In genomic region chr5:65986050-65986451, GRCh38 we compare ENCODE assay signal across 16 cellular contexts. TPM values are rescaled to one million over a fixed set of nuclear protein-coding genes. Genes with fewer than 3 reads are reported as not detected.
A peak's percentile ranks its signal among the peaks of the same experiment; 100 is the strongest.
DNase-seq lines count a peak whose midpoint lies in the region; ATAC-seq, FAIRE-seq and TF ChIP-seq lines count a peak whose summit lies in the region.
"Had no signal": no experiment of that assay in that cellular context is flagged by ENCODE, and none has a peak within 500 bp of the region (broad histone marks: within the 10 kb centered on the region; RNA-seq: fewer than 3 reads in every experiment).

No MANE protein-coding gene starts in this region.

- WGBS in right lobe of liver (ENCODE audit: insufficient coverage, low coverage, low lambda C conversion rate, missing lambda C conversion rate) = 100% methylated on average over 1 of the region's 1 CpG

- H3K9ac ChIP-seq in kidney (ENCODE audit: low read length in 2 of 2) = no peak overlapping the region

- H3K4me3 ChIP-seq in kidney (ENCODE audit: low read length in 2 of 2) (no peak overlapping the region), right lobe of liver (no peak overlapping the region)

- H3K4me1 Mint-ChIP-seq in natural killer cell = peaks cover 65 to 66% of the 10 kb centered on the region in 2 donors
- peaks cover 44 to 49% of the 10 kb centered on the region in 2 donors for H3K4me1 Mint-ChIP-seq in natural killer cell treated with Interleukin-12 subunit alpha and Interleukin-12 subunit beta and Interleukin-15 and Interleukin-18, amount 100 ng/mL, for 72 hours (ENCODE audit: low read depth in 2 of 2)

- TF ChIP-seq CTCF in natural killer cell (IDR thresholded peaks at IDR 0.05) (no peak), kidney (IDR thresholded peaks at IDR 0.05; ENCODE audit: borderline replicate concordance, extremely low read depth, insufficient read depth) (no peak), right lobe of liver (IDR thresholded peaks at IDR 0.05) (no peak)

- FAIRE-seq in kidney (lab: Jason Lieb, UNC) = no peak
- FAIRE-seq: endometrium had no signal

- H3K36me3 ChIP-seq in kidney (ENCODE audit: control insufficient read depth in 1 of 2, insufficient read depth in 2 of 2, low read length in 2 of 2) (no peaks in the 10 kb centered on the region), right lobe of liver (no peaks in the 10 kb centered on the region)

- H3K27ac ChIP-seq in kidney (ENCODE audit: low read depth in 2 of 2, low read length in 2 of 2) (peak overlapping the region; percentile 14 to 41), right lobe of liver (no peak overlapping the region)

- H3K4me1 ChIP-seq in kidney (ENCODE audit: control insufficient read depth in 1 of 2, insufficient read depth in 1 of 2, low read depth in 1 of 2, low read length in 2 of 2) = peaks cover 15 to 17% of the 10 kb centered on the region in 2 donors
- H3K4me1 ChIP-seq in right lobe of liver = peaks cover 0 to 34% (median 9%) of the 10 kb centered on the region in 4 donors

- H3K36me3 Mint-ChIP-seq in natural killer cell = no peaks in the 10 kb centered on the region
- H3K36me3 Mint-ChIP-seq in natural killer cell treated with Interleukin-12 subunit alpha and Interleukin-12 subunit beta and Interleukin-15 and Interleukin-18, amount 100 ng/mL, for 72 hours = no peaks in the 10 kb centered on the region

- no peak for TF ChIP-seq POLR2A in right lobe of liver (IDR thresholded peaks at IDR 0.05)

- H3K27ac Mint-ChIP-seq in natural killer cell = peak overlapping the region; percentile 49 to 63
- H3K27ac Mint-ChIP-seq in natural killer cell treated with Interleukin-12 subunit alpha and Interleukin-12 subunit beta and Interleukin-15 and Interleukin-18, amount 100 ng/mL, for 72 hours = no peak overlapping the region
- H3K27ac Mint-ChIP-seq: activated CD8-positive, alpha-beta T cell treated with anti-CD3 and anti-CD28 coated beads, Interleukin-2, amount 10 ng/mL, durations not matched to agents 7 days and 5 days had no signal

- no peak for ATAC-seq in natural killer cell
- no peak for ATAC-seq in natural killer cell treated with Interleukin-12 subunit alpha and Interleukin-12 subunit beta and Interleukin-15 and Interleukin-18, amount 100 ng/mL, for 72 hours
- no peak for ATAC-seq in right lobe of liver
- no peak for ATAC-seq in HG03354 (IDR thresholded peaks at IDR 0.05; ENCODE audit: poor library complexity, severe bottlenecking, unreplicated experiment)
- ATAC-seq: activated CD8-positive, alpha-beta T cell treated with anti-CD3 and anti-CD28 coated beads, Interleukin-2, amount 10 ng/mL, durations not matched to agents 7 days and 5 days had no signal

- no peaks in the 10 kb centered on the region for H3K27me3 Mint-ChIP-seq in natural killer cell (ENCODE audit: low read depth in 2 of 2)
- no peaks in the 10 kb centered on the region for H3K27me3 Mint-ChIP-seq in natural killer cell treated with Interleukin-12 subunit alpha and Interleukin-12 subunit beta and Interleukin-15 and Interleukin-18, amount 100 ng/mL, for 72 hours

- no peaks in the 10 kb centered on the region for H3K9me3 Mint-ChIP-seq in natural killer cell
- H3K9me3 Mint-ChIP-seq in natural killer cell treated with Interleukin-12 subunit alpha and Interleukin-12 subunit beta and Interleukin-15 and Interleukin-18, amount 100 ng/mL, for 72 hours = no peaks in the 10 kb centered on the region

- no peaks in the 10 kb centered on the region for H3K9me3 ChIP-seq in kidney (ENCODE audit: control insufficient read depth in 1 of 2, low read length in 2 of 2)
- no peaks in the 10 kb centered on the region for H3K9me3 ChIP-seq in right lobe of liver

- DNase-seq in natural killer cell (no peak), brain pericyte (ENCODE audit: low read depth, low spot score) (peak; percentile 2), kidney (no peak), right lobe of liver (no peak), NCI-H510A treated with DMSO at 0.1 percent for 48 hours (lab: John Stamatoyannopoulos, UW) (no peak)
- DNase-seq in natural killer cell treated with Interleukin-12 subunit alpha and Interleukin-12 subunit beta and Interleukin-15 and Interleukin-18, amount 100 ng/mL, for 72 hours (ENCODE audit: low spot score) = no peak
- DNase-seq in activated CD8-positive, alpha-beta memory T cell treated with anti-CD3 and anti-CD28 coated beads, Interleukin-2, amount 50 U/mL, for 48 hours = no peak
- DNase-seq: activated CD8-positive, alpha-beta T cell treated with anti-CD3 and anti-CD28 coated beads, Interleukin-2, amount 10 ng/mL, durations not matched to agents 7 days and 5 days; GF-D8; kidney glomerular epithelial cell; NCI-H2081 treated with DMSO at 0.1 percent for 48 hours; occipital lobe; substantia nigra; T-helper 9 cell had no signal

- intact Hi-C loops in natural killer cell (cut with micrococcal nuclease) = no loop called here
- intact Hi-C loops in kidney (cut with DNase I) = no loop called here
- intact Hi-C loops in right lobe of liver (cut with DNase I) = no loop called here

- no peaks in the 10 kb centered on the region for H3K27me3 ChIP-seq in right lobe of liver

- no peak overlapping the region for H3K4me3 Mint-ChIP-seq in natural killer cell
- no peak overlapping the region for H3K4me3 Mint-ChIP-seq in natural killer cell treated with Interleukin-12 subunit alpha and Interleukin-12 subunit beta and Interleukin-15 and Interleukin-18, amount 100 ng/mL, for 72 hours
- H3K4me3 Mint-ChIP-seq: activated CD8-positive, alpha-beta T cell treated with anti-CD3 and anti-CD28 coated beads, Interleukin-2, amount 10 ng/mL, durations not matched to agents 7 days and 5 days had no signal

RNA-seq across cellular contexts. Expression of gene ERBIN, which starts 59.7 kb away (rescaled TPM):
- 100 to 1,000 TPM; 153 to 171 (median 166) TPM for total RNA-seq in natural killer cell
- 10 to 100 TPM; 53.4 to 61.2 TPM for total RNA-seq in natural killer cell treated with Interleukin-12 subunit alpha and Interleukin-12 subunit beta and Interleukin-15 and Interleukin-18, amount 100 ng/mL, for 72 hours
- total RNA-seq in kidney = 85.1 TPM
- 14.3 TPM for polyA plus RNA-seq in kidney (ENCODE audit: insufficient read depth, low read depth, low replicate concordance)
- 10 to 100 TPM; 31.0 to 45.3 (median 32.8) TPM for total RNA-seq in right lobe of liver

Comparison
In these comparisons a context has a peak if more than half of its experiments do, and no peak if none do; other contexts are left out.
1. H3K27ac Mint-ChIP-seq: peak in natural killer cell (2 of 2); none in natural killer cell treated with Interleukin-12 subunit alpha and Interleukin-12 subunit beta and Interleukin-15 and Interleukin-18, amount 100 ng/mL, for 72 hours (0 of 2).
2. H3K27ac ChIP-seq: peak in kidney (2 of 2); none in right lobe of liver (0 of 3).